9 cellular contexts compared by ENCODE assay signal in the genomic region with DNA sequence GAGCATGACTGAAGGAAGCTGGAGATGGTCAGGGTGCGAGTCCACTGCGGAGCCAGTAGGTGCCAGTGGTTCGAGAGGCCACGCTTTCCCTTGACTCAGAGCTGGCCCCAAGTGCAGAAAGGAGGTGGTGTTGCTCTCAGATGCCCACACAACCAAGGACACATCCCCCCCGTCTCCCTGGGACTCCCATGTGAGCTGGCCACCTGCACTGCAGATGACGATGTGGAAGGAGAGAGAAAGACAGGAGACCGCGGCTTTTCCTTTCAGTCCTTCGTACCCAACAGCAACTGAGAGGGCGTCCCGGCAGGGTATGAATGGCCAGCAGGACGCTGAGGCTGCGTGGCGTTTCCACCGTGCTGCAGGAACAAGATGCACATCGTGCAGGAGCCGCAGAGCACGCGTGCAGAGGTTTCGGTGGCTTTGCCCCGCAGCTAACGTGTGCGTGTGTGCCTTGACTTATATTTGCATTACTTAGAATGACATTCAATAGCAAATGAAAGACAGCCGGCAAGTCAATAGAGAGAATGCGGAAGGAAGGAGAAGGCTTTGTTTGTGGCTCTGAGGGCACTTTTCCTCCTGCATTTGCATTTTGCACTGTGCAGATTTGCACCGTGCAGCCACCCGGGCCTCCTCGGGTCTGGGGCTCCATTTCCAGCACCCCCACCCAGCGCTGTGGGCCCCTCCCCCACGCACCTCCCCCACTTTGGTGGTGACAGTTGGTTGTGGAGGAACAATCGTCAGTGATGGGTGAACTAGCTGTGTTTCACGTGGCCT. TPM values are rescaled to one million over a fixed set of nuclear protein-coding genes. Genes with fewer than 3 reads are reported as not detected.
DNase-seq lines count a peak whose midpoint lies in the region; ATAC-seq and TF ChIP-seq lines count a peak whose summit lies in the region.
"Had no signal": no experiment of that assay in that cellular context is flagged by ENCODE, and none has a peak within 500 bp of the region (broad histone marks: within the 10 kb centered on the region; RNA-seq: fewer than 3 reads in every experiment).

No MANE protein-coding gene starts in this region.

- POLR2A ChIA-PET in CD4-positive, alpha-beta memory T cell (lab: Charles Lee; ENCODE audit: partially characterized antibody), result no interaction called here

- H3K36me3 ChIP-seq in CD4-positive, alpha-beta memory T cell (ENCODE audit: insufficient read depth, low read length), result no peaks in the 10 kb centered on the region
- no peaks in the 10 kb centered on the region for H3K36me3 ChIP-seq in body of pancreas (replicated peaks in 1 of 2; ENCODE audit: insufficient read depth in 1 of 2, low read depth in 2 of 2)

- CTCF ChIA-PET in CD4-positive, alpha-beta memory T cell (lab: Charles Lee; ENCODE audit: partially characterized antibody), result no interaction called here

- H3K27me3 ChIP-seq in CD4-positive, alpha-beta memory T cell (ENCODE audit: insufficient read depth, low read length), result no peaks in the 10 kb centered on the region
- H3K27me3 ChIP-seq in body of pancreas, result peaks cover 0 to 7% of the 10 kb centered on the region in 2 donors

- H3K27ac ChIP-seq in CD4-positive, alpha-beta memory T cell (ENCODE audit: low read depth, low read length), result no peak overlapping the region
- no peak overlapping the region for H3K27ac ChIP-seq in body of pancreas

- TF ChIP-seq POLR2A in lower leg skin (IDR thresholded peaks at IDR 0.05) (no peak), body of pancreas (IDR thresholded peaks at IDR 0.05) (no peak)

- H3K27ac Mint-ChIP-seq in CD4-positive, alpha-beta memory T cell, result no peak overlapping the region

- H3K4me1 Mint-ChIP-seq in CD4-positive, alpha-beta memory T cell, result peaks cover 6 to 14% (median 8%) of the 10 kb centered on the region in 4 donors

- intact Hi-C loops in CD4-positive, alpha-beta memory T cell (cut with micrococcal nuclease), result no loop called here
- intact Hi-C loops in lower leg skin (cut with DNase I; ENCODE audit: low total_unique reads), result no loop called here
- intact Hi-C loops in body of pancreas (cut with DNase I), result no loop called here

- peak overlapping the region in 1 of 2 donors; percentile 43 for H3K4me3 ChIP-seq in CD4-positive, alpha-beta memory T cell (ENCODE audit: low read length in 2 of 2)
- H3K4me3 ChIP-seq in lower leg skin (ENCODE audit: low read depth, poor library complexity, severe bottlenecking) (no peak overlapping the region), body of pancreas (no peak overlapping the region)

- H3K9me3 Mint-ChIP-seq in CD4-positive, alpha-beta memory T cell, result peaks cover 0 to 1% (median 0%) of the 10 kb centered on the region in 8 donors

- H3K9me3 ChIP-seq in CD4-positive, alpha-beta memory T cell (ENCODE audit: control insufficient read depth in 1 of 2, low read length in 2 of 2), result no peaks in the 10 kb centered on the region
- no peaks in the 10 kb centered on the region for H3K9me3 ChIP-seq in body of pancreas

- peak overlapping the region; percentile 55 to 87 (median 82) for H3K4me3 Mint-ChIP-seq in CD4-positive, alpha-beta memory T cell

- 7% methylated on average over 31 to 32 of the region's 32 CpGs for WGBS in lower leg skin, 2 donors
- 1 to 7% methylated on average over 19 to 32 of the region's 32 CpGs for WGBS in body of pancreas, 2 donors

- peaks cover 24 to 27% of the 10 kb centered on the region in 2 donors for H3K27me3 Mint-ChIP-seq in CD4-positive, alpha-beta memory T cell

- TF ChIP-seq CTCF in lower leg skin (IDR thresholded peaks at IDR 0.05), result no peak
- TF ChIP-seq CTCF in body of pancreas (IDR thresholded peaks at IDR 0.05), result no peak

- DNase-seq in CD4-positive, alpha-beta memory T cell, result peak in 1 of 5 donors; percentile 33
- peak; percentile 43 for DNase-seq in MV-4-11 (lab: John Stamatoyannopoulos, UW)
- peak; percentile 77 for DNase-seq in germinal center (ENCODE audit: low spot score)
- DNase-seq in lower leg skin (ENCODE audit: low spot score in 2 of 2), result no peak
- DNase-seq in SW480 (ENCODE audit: low spot score), result no peak
- no peak for DNase-seq in body of pancreas
- no peak for DNase-seq in NCI-H187 treated with DMSO at 0.1 percent for 48 hours (lab: John Stamatoyannopoulos, UW)
- DNase-seq: NCI-H2171 treated with DMSO at 0.1 percent for 48 hours had no signal

- peaks cover 7% of the 10 kb centered on the region for H3K4me1 ChIP-seq in CD4-positive, alpha-beta memory T cell (ENCODE audit: insufficient read depth, low read length)
- peaks cover 8% of the 10 kb centered on the region for H3K4me1 ChIP-seq in body of pancreas

- no peaks in the 10 kb centered on the region for H3K36me3 Mint-ChIP-seq in CD4-positive, alpha-beta memory T cell

- peak; percentile 44 for ATAC-seq in GM18861 (IDR thresholded peaks at IDR 0.05; ENCODE audit: unreplicated experiment)
- no peak for ATAC-seq in body of pancreas

RNA-seq across cellular contexts. Expression of a gene that starts 26.3 kb away (rescaled TPM):
- not detected for total RNA-seq in CD4-positive, alpha-beta memory T cell
- polyA plus RNA-seq in CD4-positive, alpha-beta memory T cell, result not detected
- total RNA-seq in lower leg skin (under 1 TPM in 1 of 4 donors, not detected in 3; 0.23 TPM), body of pancreas (not detected)

Comparison
In these comparisons a context has a peak if more than half of its experiments do, and no peak if none do; other contexts are left out.
1. DNase-seq: peak in MV-4-11 (single experiment) and germinal center (single experiment); none in lower leg skin (0 of 2), SW480 (single experiment), body of pancreas (0 of 4) and NCI-H187 treated with DMSO at 0.1 percent for 48 hours (single experiment).